8 cellular contexts compared by ENCODE assay signal in the genomic region with DNA sequence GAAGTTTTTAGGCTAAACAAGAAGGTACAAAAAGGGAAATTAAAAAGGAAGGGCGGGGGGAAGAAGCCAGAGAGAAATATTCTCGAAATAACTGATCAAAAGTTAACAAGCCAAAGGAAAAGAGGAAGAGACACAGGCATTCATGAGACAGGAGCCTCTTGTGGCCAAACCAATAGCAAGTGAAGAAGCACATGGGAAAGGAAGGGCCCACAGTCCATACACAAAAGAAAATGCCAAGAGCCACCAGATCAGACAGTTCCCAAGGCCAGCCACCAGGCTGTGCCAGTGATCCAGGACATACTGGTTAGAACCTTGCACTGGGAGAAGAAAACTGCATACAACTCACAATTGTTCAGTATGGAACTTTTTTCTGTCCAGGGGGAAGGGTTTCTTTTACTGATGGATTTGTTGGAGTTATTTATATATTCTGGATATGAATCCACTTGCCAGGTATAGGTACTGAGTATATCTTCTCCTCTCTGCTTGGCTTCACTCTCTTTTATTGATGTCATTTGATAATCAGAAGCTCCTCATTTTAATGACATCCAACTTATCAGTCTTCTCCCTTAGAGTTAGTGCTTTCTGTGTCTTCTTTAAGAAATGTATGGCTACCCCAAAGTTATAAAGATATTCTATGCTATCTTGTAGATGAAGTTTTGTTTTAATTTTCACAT.
DNase-seq lines count a peak whose midpoint lies in the region; ATAC-seq lines count a peak whose summit lies in the region.

No MANE protein-coding gene starts in this region.

- in situ Hi-C loops in ACHN (cut with HindIII; ENCODE audit: low pct_ligation_motif_present, low pct_unique_long_range_greater_than_20kb, low sequenced_read_pairs), result no loop called here

- H3K36me3 Mint-ChIP-seq in activated T-cell treated with anti-CD3 and anti-CD28 coated beads, Interleukin-2, amount 50 U/mL, for 4 hours (ENCODE audit: insufficient read depth), result peaks cover 2% of the 10 kb centered on the region

- DNase-seq in ACHN (peak; percentile 83), NOMO-1 treated with dmso at 0.1 percent for 144 hours (lab: John Stamatoyannopoulos, UW; ENCODE audit: unreplicated experiment) (peak; percentile 94)
- DNase-seq in activated T-cell treated with anti-CD3 and anti-CD28 coated beads, Interleukin-2, amount 50 U/mL, for 4 hours, result peak; percentile 54

- no peaks in the 10 kb centered on the region for H3K9me3 Mint-ChIP-seq in activated T-cell treated with anti-CD3 and anti-CD28 coated beads, Interleukin-2, amount 50 U/mL, for 4 hours

- H3K27ac ChIP-seq in muscle layer of duodenum (ENCODE audit: low read length), result peak overlapping the region; percentile 99
- peak overlapping the region; percentile 100 for H3K27ac ChIP-seq in subcutaneous abdominal adipose tissue (ENCODE audit: low read depth, low read length)

- ATAC-seq in GM18498 (IDR thresholded peaks at IDR 0.05; ENCODE audit: unreplicated experiment) (peak; percentile 31), HG03439 (IDR thresholded peaks at IDR 0.05; ENCODE audit: unreplicated experiment) (peak; percentile 18), esophagus mucosa (peak; percentile 63)
- no peak for ATAC-seq in activated T-cell treated with anti-CD3 and anti-CD28 coated beads, Interleukin-2, amount 50 U/mL, for 4 hours

- no peak overlapping the region for H3K4me3 ChIP-seq in muscle layer of duodenum (ENCODE audit: low read depth in 1 of 2, low read length in 2 of 2)
- no peak overlapping the region for H3K4me3 ChIP-seq in subcutaneous abdominal adipose tissue (ENCODE audit: low read depth in 1 of 5, low read length in 5 of 5)

- H3K9me3 ChIP-seq in muscle layer of duodenum (ENCODE audit: control insufficient read depth in 1 of 2, low read length in 2 of 2) (no peaks in the 10 kb centered on the region), subcutaneous abdominal adipose tissue (ENCODE audit: control insufficient read depth in 5 of 5, low read length in 5 of 5) (no peaks in the 10 kb centered on the region)

- peak overlapping the region in 1 of 5 donors; percentile 1 for H3K9ac ChIP-seq in subcutaneous abdominal adipose tissue (ENCODE audit: low read length in 5 of 5)

- H3K27me3 ChIP-seq in muscle layer of duodenum (ENCODE audit: low read depth, low read length), result no peaks in the 10 kb centered on the region
- H3K27me3 ChIP-seq in subcutaneous abdominal adipose tissue (ENCODE audit: control insufficient read depth in 5 of 5, insufficient read depth in 4 of 5, low read length in 5 of 5), result no peaks in the 10 kb centered on the region

- no peak overlapping the region for H3K4me3 Mint-ChIP-seq in activated T-cell treated with anti-CD3 and anti-CD28 coated beads, Interleukin-2, amount 50 U/mL, for 4 hours

- H3K4me1 ChIP-seq in muscle layer of duodenum (ENCODE audit: control insufficient read depth in 1 of 2, insufficient read depth in 2 of 2, low read length in 2 of 2) (peaks cover 42 to 77% of the 10 kb centered on the region in 2 donors), subcutaneous abdominal adipose tissue (ENCODE audit: control insufficient read depth in 5 of 5, insufficient read depth in 5 of 5, low read length in 5 of 5) (peaks cover 30 to 79% (median 69%) of the 10 kb centered on the region in 5 donors)

- H3K27me3 Mint-ChIP-seq in activated T-cell treated with anti-CD3 and anti-CD28 coated beads, Interleukin-2, amount 50 U/mL, for 4 hours (ENCODE audit: low read depth), result peaks cover 2% of the 10 kb centered on the region

- H3K36me3 ChIP-seq in muscle layer of duodenum (ENCODE audit: control insufficient read depth in 1 of 2, insufficient read depth in 2 of 2, low read length in 2 of 2) (peaks cover 0 to 3% of the 10 kb centered on the region in 2 donors), subcutaneous abdominal adipose tissue (ENCODE audit: control insufficient read depth in 5 of 5, insufficient read depth in 5 of 5, low read length in 5 of 5) (no peaks in the 10 kb centered on the region)

- H3K4me1 Mint-ChIP-seq in activated T-cell treated with anti-CD3 and anti-CD28 coated beads, Interleukin-2, amount 50 U/mL, for 4 hours (ENCODE audit: low read depth), result peaks cover 94% of the 10 kb centered on the region

Comparison
In these comparisons a context has a peak if more than half of its experiments do, and no peak if none do; other contexts are left out.
1. ATAC-seq: peak in GM18498 (single experiment), HG03439 (single experiment) and esophagus mucosa (single experiment); none in activated T-cell treated with anti-CD3 and anti-CD28 coated beads, Interleukin-2, amount 50 U/mL, for 4 hours (0 of 2).
2. Peak in every context shown above with its lines, with median percentiles within 50 percentile points of each other: DNase-seq.